Comparison of ENCODE assay signal across 12 cellular contexts in genomic region chr20:2210646-2211556, GRCh38.
A peak's percentile ranks its signal among the peaks of the same experiment; 100 is the strongest.
DNase-seq lines count a peak whose midpoint lies in the region; ATAC-seq and TF ChIP-seq lines count a peak whose summit lies in the region.
"Had no signal": no experiment of that assay in that cellular context is flagged by ENCODE, and none has a peak within 500 bp of the region (broad histone marks: within the 10 kb centered on the region; RNA-seq: fewer than 3 reads in every experiment).

No MANE protein-coding gene starts in this region.

- H3K27me3 Mint-ChIP-seq in endodermal cell (ENCODE audit: insufficient read depth), result peaks cover 27% of the 10 kb centered on the region

- DNase-seq in AG20443 (ENCODE audit: low spot score) (peak; percentile 79), MG63 (peak; percentile 77), endodermal cell (peak; percentile 47), lung microvascular endothelial cell (ENCODE audit: low read depth in 2 of 2) (peak; percentile 13 to 95), retina (no peak), SJCRH30 (no peak), H7 (no peak)
- DNase-seq: activated naive CD8-positive, alpha-beta T cell treated with anti-CD3 and anti-CD28 coated beads for 36 hours; DMS153; NCI-H2171 had no signal

- no peak overlapping the region for H3K4me3 Mint-ChIP-seq in endodermal cell
- H3K4me3 Mint-ChIP-seq: activated naive CD8-positive, alpha-beta T cell treated with anti-CD3 and anti-CD28 coated beads for 36 hours had no signal

- peak; percentile 34 for TF ChIP-seq CTCF in endodermal cell (conservative IDR thresholded peaks at IDR 0.05)

- no peak overlapping the region for H3K9ac ChIP-seq in endodermal cell (ENCODE audit: extremely low read depth, low read length, poor library complexity, severe bottlenecking)

- H3K36me3 Mint-ChIP-seq in endodermal cell (ENCODE audit: low read depth), result no peaks in the 10 kb centered on the region
- H3K36me3 Mint-ChIP-seq: activated naive CD8-positive, alpha-beta T cell treated with anti-CD3 and anti-CD28 coated beads for 36 hours had no signal

- H3K36me3 ChIP-seq in MG63 (no peaks in the 10 kb centered on the region), endodermal cell (ENCODE audit: control insufficient read depth, insufficient read depth, low read length) (no peaks in the 10 kb centered on the region), SJCRH30 (no peaks in the 10 kb centered on the region), H7 (replicated peaks; ENCODE audit: control insufficient read depth, insufficient read depth, low read length) (no peaks in the 10 kb centered on the region)
- H3K36me3 ChIP-seq: prostate gland had no signal

- no peaks in the 10 kb centered on the region for H3K9me3 Mint-ChIP-seq in endodermal cell
- H3K9me3 Mint-ChIP-seq: activated naive CD8-positive, alpha-beta T cell treated with anti-CD3 and anti-CD28 coated beads for 36 hours had no signal

- H3K27me3 ChIP-seq in MG63, result no peaks in the 10 kb centered on the region
- peaks cover 12% of the 10 kb centered on the region for H3K27me3 ChIP-seq in endodermal cell (ENCODE audit: control insufficient read depth, insufficient read depth, low read length, poor library complexity, severe bottlenecking)
- peaks cover 3% of the 10 kb centered on the region; the same call in 1 of the 2 replicates for H3K27me3 ChIP-seq in SJCRH30
- peaks cover 15% of the 10 kb centered on the region for H3K27me3 ChIP-seq in H7 (ENCODE audit: control insufficient read depth, insufficient read depth, low read length)

- H3K27ac Mint-ChIP-seq in endodermal cell, result no peak overlapping the region
- H3K27ac Mint-ChIP-seq: activated naive CD8-positive, alpha-beta T cell treated with anti-CD3 and anti-CD28 coated beads for 36 hours had no signal

- H3K4me1 ChIP-seq in endodermal cell (ENCODE audit: control insufficient read depth, insufficient read depth, low read length), result peaks cover 5% of the 10 kb centered on the region
- no peaks in the 10 kb centered on the region for H3K4me1 ChIP-seq in SJCRH30
- H3K4me1 ChIP-seq: prostate gland had no signal

- H3K27ac ChIP-seq in endodermal cell (ENCODE audit: low read depth, low read length), result no peak overlapping the region
- no peak overlapping the region for H3K27ac ChIP-seq in SJCRH30
- H3K27ac ChIP-seq: prostate gland had no signal

- H3K4me1 Mint-ChIP-seq in endodermal cell, result no peaks in the 10 kb centered on the region
- H3K4me1 Mint-ChIP-seq: activated naive CD8-positive, alpha-beta T cell treated with anti-CD3 and anti-CD28 coated beads for 36 hours had no signal

- H3K4me3 ChIP-seq in MG63 (no peak overlapping the region), endodermal cell (ENCODE audit: low read length) (no peak overlapping the region), SJCRH30 (no peak overlapping the region), H7 (ENCODE audit: insufficient read depth, low read depth, low read length) (no peak overlapping the region)
- H3K4me3 ChIP-seq: prostate gland had no signal

- H3K9me3 ChIP-seq in MG63, result no peaks in the 10 kb centered on the region
- no peaks in the 10 kb centered on the region for H3K9me3 ChIP-seq in endodermal cell (ENCODE audit: control insufficient read depth, low read length)
- H3K9me3 ChIP-seq in SJCRH30 (replicated peaks), result no peaks in the 10 kb centered on the region
- H3K9me3 ChIP-seq: prostate gland had no signal

- WGBS in endodermal cell (ENCODE audit: insufficient coverage in 1 of 2, insufficient read length in 1 of 2), 2 experiments, result 89 to 91% methylated on average over 3 to 5 of the region's 5 CpGs

- ATAC-seq in GM19467 (IDR thresholded peaks at IDR 0.05; ENCODE audit: unreplicated experiment), result no peak

Comparison
In these comparisons a context has a peak if more than half of its experiments do, and no peak if none do; other contexts are left out.
1. DNase-seq: peak in AG20443 (single experiment), MG63 (single experiment), endodermal cell (single experiment) and lung microvascular endothelial cell (2 of 2); none in retina (single experiment), SJCRH30 (0 of 2) and H7 (single experiment).